Comparison of ENCODE assay signal across 11 cellular contexts in genomic region chr6:151497935-151498726, GRCh38. TPM values are rescaled to one million over a fixed set of nuclear protein-coding genes. Genes with fewer than 3 reads are reported as not detected.
A peak's percentile ranks its signal among the peaks of the same experiment; 100 is the strongest.
DNase-seq lines count a peak whose midpoint lies in the region; ATAC-seq and TF ChIP-seq lines count a peak whose summit lies in the region.
"Had no signal": no experiment of that assay in that cellular context is flagged by ENCODE, and none has a peak within 500 bp of the region (broad histone marks: within the 10 kb centered on the region; RNA-seq: fewer than 3 reads in every experiment).

No MANE protein-coding gene starts in this region.

- H3K27me3 Mint-ChIP-seq in stimulated activated naive CD8-positive, alpha-beta T cell treated with anti-CD3 and anti-CD28 coated beads, Interleukin-15, amount 100 ng/mL, for 72 hours, result peaks cover 39% of the 10 kb centered on the region

- H3K4me1 Mint-ChIP-seq in stimulated activated naive CD8-positive, alpha-beta T cell treated with anti-CD3 and anti-CD28 coated beads, Interleukin-15, amount 100 ng/mL, for 72 hours, result peaks cover 21% of the 10 kb centered on the region

- intact Hi-C loops in upper lobe of right lung (cut with DNase I), result no loop called here

- TF ChIP-seq CTCF in upper lobe of right lung (IDR thresholded peaks at IDR 0.05) (no peak), GM20000 (IDR thresholded peaks at IDR 0.05; ENCODE audit: extremely low read depth, missing control alignments) (no peak)

- H3K4me3 Mint-ChIP-seq in stimulated activated naive CD8-positive, alpha-beta T cell treated with anti-CD3 and anti-CD28 coated beads, Interleukin-15, amount 100 ng/mL, for 72 hours, result no peak overlapping the region

- H3K36me3 ChIP-seq in upper lobe of right lung, result no peaks in the 10 kb centered on the region
- H3K36me3 ChIP-seq: esophagus muscularis mucosa had no signal

- no peak overlapping the region for H3K4me3 ChIP-seq in upper lobe of right lung
- H3K4me3 ChIP-seq: esophagus muscularis mucosa had no signal

- H3K27ac Mint-ChIP-seq in stimulated activated naive CD8-positive, alpha-beta T cell treated with anti-CD3 and anti-CD28 coated beads, Interleukin-15, amount 100 ng/mL, for 72 hours, result no peak overlapping the region

- peaks cover 8% of the 10 kb centered on the region for H3K27me3 ChIP-seq in upper lobe of right lung

- peak overlapping the region; percentile 45 for H3K27ac ChIP-seq in upper lobe of right lung
- H3K27ac ChIP-seq: esophagus muscularis mucosa had no signal

- no peak for DNase-seq in stimulated activated naive CD8-positive, alpha-beta T cell treated with anti-CD3 and anti-CD28 coated beads, Interleukin-15, amount 100 ng/mL, for 72 hours
- DNase-seq in stimulated activated naive CD8-positive, alpha-beta T cell treated with anti-CD3 and anti-CD28 coated beads, Interleukin-15, Interleukin-2, amounts not matched to agents 100 U/mL and 50 U/mL, for 24 hours, result no peak
- peak; percentile 90 for DNase-seq in SKM-1 treated with dmso at 0.1 percent for 144 hours (lab: John Stamatoyannopoulos, UW; ENCODE audit: unreplicated experiment)
- no peak for DNase-seq in upper lobe of right lung
- DNase-seq in NCI-H748 treated with DMSO at 0.1 percent for 48 hours (lab: John Stamatoyannopoulos, UW), result no peak
- DNase-seq in GM20000 (ENCODE audit: low spot score), result no peak
- DNase-seq in NCI-H1436 treated with DMSO at 0.1 percent for 48 hours (lab: John Stamatoyannopoulos, UW), result no peak
- DNase-seq: NCI-H1105 treated with DMSO at 0.1 percent for 48 hours, SW 1271 had no signal

- peak; percentile 84 for ATAC-seq in stimulated activated naive CD8-positive, alpha-beta T cell treated with anti-CD3 and anti-CD28 coated beads, Interleukin-15, amount 100 ng/mL, for 72 hours
- no peak for ATAC-seq in stimulated activated naive CD8-positive, alpha-beta T cell treated with anti-CD3 and anti-CD28 coated beads, Interleukin-15, Interleukin-2, amounts not matched to agents 100 U/mL and 50 U/mL, for 24 hours
- peak; percentile 72 for ATAC-seq in HG03108 (IDR thresholded peaks at IDR 0.05; ENCODE audit: unreplicated experiment)
- ATAC-seq in upper lobe of right lung, result peak; percentile 41

- H3K9me3 Mint-ChIP-seq in stimulated activated naive CD8-positive, alpha-beta T cell treated with anti-CD3 and anti-CD28 coated beads, Interleukin-15, amount 100 ng/mL, for 72 hours, result no peaks in the 10 kb centered on the region

- H3K9me3 ChIP-seq in upper lobe of right lung, result no peaks in the 10 kb centered on the region
- H3K9me3 ChIP-seq: esophagus muscularis mucosa had no signal

- no peaks in the 10 kb centered on the region for H3K4me1 ChIP-seq in upper lobe of right lung

RNA-seq across cellular contexts. Expression of gene CCDC170, which starts 4.3 kb away (rescaled TPM):
- total RNA-seq in upper lobe of right lung, result 0.55 TPM

RNA-seq across cellular contexts. Expression of gene RMND1, which starts 46.2 kb away (rescaled TPM):
- total RNA-seq in upper lobe of right lung, result 19.5 TPM
